ENCODE assay signal across 8 cellular contexts in the genomic region with DNA sequence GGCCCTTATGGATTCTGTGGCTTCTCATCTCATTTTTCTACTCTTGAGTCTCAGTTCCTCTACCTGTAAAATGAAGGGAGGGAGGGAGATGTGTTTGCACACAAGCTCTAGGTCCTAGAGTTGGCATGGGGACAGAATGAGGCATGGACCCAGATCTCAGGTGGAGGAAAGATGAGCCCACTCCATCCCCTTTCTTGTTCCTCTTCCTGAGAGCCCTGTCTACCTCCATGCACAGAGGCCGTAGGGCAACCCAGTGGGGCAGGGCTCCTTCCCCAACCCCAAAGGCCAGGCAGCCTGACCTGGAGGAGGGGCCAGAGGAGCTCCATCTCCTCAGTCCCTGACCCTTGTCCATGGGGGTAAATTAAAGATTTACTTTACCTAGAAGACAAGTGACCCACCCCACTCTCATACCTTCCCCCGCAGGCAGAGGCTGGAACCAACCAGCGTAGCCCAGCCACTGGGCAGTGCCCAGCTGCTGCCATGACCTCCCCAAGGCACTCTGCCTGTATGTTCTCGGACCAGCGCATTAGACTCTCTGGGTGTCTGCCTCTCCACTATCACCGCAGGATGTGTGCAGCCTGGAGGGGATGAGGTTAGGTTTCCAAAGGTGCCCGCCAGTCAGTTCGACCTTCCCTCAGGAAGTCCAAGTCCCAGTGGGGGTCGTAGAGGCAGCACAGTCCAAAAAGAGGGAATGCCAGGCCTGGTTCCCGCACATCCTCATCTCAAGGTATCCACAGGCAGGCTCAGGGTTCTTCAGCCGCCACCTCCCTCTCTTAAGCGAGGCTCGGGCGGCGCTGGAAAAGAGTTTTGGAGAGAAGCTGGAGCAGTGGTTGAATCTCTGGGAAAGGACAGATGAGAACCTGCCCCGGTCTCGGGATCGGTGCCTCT. TPM values are rescaled to one million over a fixed set of nuclear protein-coding genes. Genes with fewer than 3 reads are reported as not detected.
DNase-seq lines count a peak whose midpoint lies in the region; ATAC-seq and TF ChIP-seq lines count a peak whose summit lies in the region.

No MANE protein-coding gene starts in this region.

- H3K4me1 Mint-ChIP-seq in CD4-positive, alpha-beta memory T cell: peaks cover 18 to 40% (median 28%) of the 10 kb centered on the region in 4 donors

- H3K36me3 Mint-ChIP-seq in CD4-positive, alpha-beta memory T cell: no peaks in the 10 kb centered on the region

- H3K36me3 ChIP-seq in CD4-positive, alpha-beta memory T cell (ENCODE audit: insufficient read depth, low read length): no peaks in the 10 kb centered on the region
- H3K36me3 ChIP-seq in kidney epithelial cell (ENCODE audit: control insufficient read depth, insufficient read depth, low read length) (peaks cover 5% of the 10 kb centered on the region), testis (ENCODE audit: low read depth, missing control alignments) (no peaks in the 10 kb centered on the region)

- CTCF ChIA-PET in CD4-positive, alpha-beta memory T cell (lab: Charles Lee; ENCODE audit: partially characterized antibody): interaction anchor here (0.6 to 5.9 kb wide), 29 partner anchors 9 to 449 kb away, joined by 3 to 54 read pairs (median 4); partner anchors contain the start of genes LIMK2, MORC2, SELENOM and SLC35E4

- H3K4me3 Mint-ChIP-seq in CD4-positive, alpha-beta memory T cell: peak overlapping the region; percentile 83 to 90 (median 86)

- WGBS in testis, 2 donors: 16 to 23% methylated on average over 9 to 18 of the region's 18 CpGs

- H3K27ac Mint-ChIP-seq in CD4-positive, alpha-beta memory T cell: peak overlapping the region in 6 of 7 donors; percentile 52 to 89 (median 76)

- no peak for DNase-seq in CD4-positive, alpha-beta memory T cell
- DNase-seq in kidney epithelial cell (ENCODE audit: low read depth): no peak
- DNase-seq in testis: no peak
- no peak for DNase-seq in activated effector memory CD4-positive, alpha-beta T cell treated with Interleukin-2 at 50 U/mL for 16 hours
- DNase-seq in foreskin melanocyte: no peak
- no peak for DNase-seq in NCI-H82 (lab: John Stamatoyannopoulos, UW)

- no peak for TF ChIP-seq POLR2A in testis (IDR thresholded peaks at IDR 0.05)

- no peaks in the 10 kb centered on the region for H3K9me3 ChIP-seq in CD4-positive, alpha-beta memory T cell (ENCODE audit: control insufficient read depth in 1 of 2, low read length in 2 of 2)
- H3K9me3 ChIP-seq in testis: no peaks in the 10 kb centered on the region

- intact Hi-C loops in CD4-positive, alpha-beta memory T cell (cut with micrococcal nuclease): loop anchor here (1.0 to 2.0 kb wide), 6 partner anchors 23 to 449 kb away; partner anchors contain the start of genes LIMK2, SELENOM and SLC35E4
- intact Hi-C loops in testis (cut with DNase I; ENCODE audit: low total_unique reads): no loop called here

- peak overlapping the region; percentile 57 to 91 for H3K4me3 ChIP-seq in CD4-positive, alpha-beta memory T cell (ENCODE audit: low read length in 2 of 2)
- peak overlapping the region; percentile 41 for H3K4me3 ChIP-seq in kidney epithelial cell (ENCODE audit: low read depth, low read length)
- peak overlapping the region; percentile 58 to 90 for H3K4me3 ChIP-seq in testis

- peak overlapping the region; percentile 78 for H3K27ac ChIP-seq in CD4-positive, alpha-beta memory T cell (ENCODE audit: low read depth, low read length)
- H3K27ac ChIP-seq in angular gyrus (ENCODE audit: low read depth, low read length) (peak overlapping the region; percentile 97), testis (peak overlapping the region; percentile 86 to 90)

- peaks cover 43% of the 10 kb centered on the region for H3K4me1 ChIP-seq in CD4-positive, alpha-beta memory T cell (ENCODE audit: insufficient read depth, low read length)
- peaks cover 36% of the 10 kb centered on the region for H3K4me1 ChIP-seq in testis

- H3K9me3 Mint-ChIP-seq in CD4-positive, alpha-beta memory T cell: no peaks in the 10 kb centered on the region

- TF ChIP-seq CTCF in kidney epithelial cell (IDR thresholded peaks at IDR 0.05; ENCODE audit: insufficient read depth, low read length, poor library complexity, severe bottlenecking) (no peak), testis (IDR thresholded peaks at IDR 0.05) (no peak)

- POLR2A ChIA-PET in CD4-positive, alpha-beta memory T cell (lab: Charles Lee; ENCODE audit: partially characterized antibody): interaction anchor here (0.6 to 4.1 kb wide), 17 partner anchors 19 to 449 kb away, joined by 3 to 27 read pairs (median 9); partner anchors contain the start of genes LIMK2, MORC2, PATZ1 and PIK3IP1

- no peaks in the 10 kb centered on the region for H3K27me3 Mint-ChIP-seq in CD4-positive, alpha-beta memory T cell

- ATAC-seq in HG03442 (IDR thresholded peaks at IDR 0.05; ENCODE audit: unreplicated experiment): peak; percentile 5

- H3K27me3 ChIP-seq in CD4-positive, alpha-beta memory T cell (ENCODE audit: insufficient read depth, low read length): no peaks in the 10 kb centered on the region
- H3K27me3 ChIP-seq in kidney epithelial cell (ENCODE audit: control insufficient read depth, insufficient read depth, low read length): no peaks in the 10 kb centered on the region
- no peaks in the 10 kb centered on the region for H3K27me3 ChIP-seq in testis

RNA-seq across cellular contexts. Expression of gene SMTN, which starts 3.0 kb away (rescaled TPM):
- total RNA-seq in CD4-positive, alpha-beta memory T cell: 1 to 10 TPM; 1.6 to 1.7 TPM
- polyA plus RNA-seq in CD4-positive, alpha-beta memory T cell: under 1 TPM; 0.34 to 0.78 TPM
- 51.7 and 55.4 TPM in 2 replicates for total RNA-seq in kidney epithelial cell
- 10 to 100 TPM; 50.1 to 52.5 TPM for total RNA-seq in testis
- 31.6 TPM for polyA plus RNA-seq in testis (ENCODE audit: insufficient read depth, low read depth, low replicate concordance)

RNA-seq across cellular contexts. Expression of gene SELENOM, which starts 23.2 kb away (rescaled TPM):
- 10 to 100 TPM; 64.2 to 68.6 TPM for total RNA-seq in CD4-positive, alpha-beta memory T cell
- polyA plus RNA-seq in CD4-positive, alpha-beta memory T cell: 100 to 1,000 TPM; 107 to 150 TPM
- total RNA-seq in kidney epithelial cell (55.2 and 60.4 TPM in 2 replicates), testis (100 to 1,000 TPM in 1 of 2 donors, 10 to 100 TPM in 1; 82.8 to 102 TPM)
- 77.4 TPM for polyA plus RNA-seq in testis (ENCODE audit: insufficient read depth, low read depth, low replicate concordance)

RNA-seq across cellular contexts. Expression of gene INPP5J, which starts 38.6 kb away (rescaled TPM):
- under 1 TPM; 0.15 to 0.22 TPM for total RNA-seq in CD4-positive, alpha-beta memory T cell
- polyA plus RNA-seq in CD4-positive, alpha-beta memory T cell: not detected
- 5.5 and 5.6 TPM in 2 replicates for total RNA-seq in kidney epithelial cell
- 10 to 100 TPM; 11.3 to 17.2 TPM for total RNA-seq in testis
- polyA plus RNA-seq in testis (ENCODE audit: insufficient read depth, low read depth, low replicate concordance): 5.2 TPM

RNA-seq across cellular contexts. Expression of gene PLA2G3, which starts 56.1 kb away (rescaled TPM):
- total RNA-seq in CD4-positive, alpha-beta memory T cell: not detected
- not detected for polyA plus RNA-seq in CD4-positive, alpha-beta memory T cell
- total RNA-seq in kidney epithelial cell (0.46 and 0.48 TPM in 2 replicates), testis (under 1 TPM; 0.55 to 0.68 TPM)
- 0.44 TPM for polyA plus RNA-seq in testis (ENCODE audit: insufficient read depth, low read depth, low replicate concordance)

Comparison
In these comparisons a context has a peak if more than half of its experiments do, and no peak if none do; other contexts are left out.
1. RNA of gene SMTN, which starts 3.0 kb away (total RNA-seq): 50.1 to 52.5 TPM in testis and 51.7 to 55.4 TPM in kidney epithelial cell; 1.6 to 1.7 TPM in CD4-positive, alpha-beta memory T cell; every median in the first group is over 10 times any median in the second.
2. Peak in every context shown above with its lines, with median percentiles within 50 percentile points of each other: H3K27ac ChIP-seq and H3K4me3 ChIP-seq.